Comparison of ENCODE assay signal across 8 cellular contexts in genomic region chr5:54217826-54218503, GRCh38.
DNase-seq lines count a peak whose midpoint lies in the region; ATAC-seq and TF ChIP-seq lines count a peak whose summit lies in the region.

No MANE protein-coding gene starts in this region.

- no peaks in the 10 kb centered on the region for H3K27me3 Mint-ChIP-seq in glutamatergic neuron (ENCODE audit: unreplicated experiment)

- H3K4me1 ChIP-seq in DND-41 (ENCODE audit: insufficient read depth, low read length) (no peaks in the 10 kb centered on the region), psoas muscle (no peaks in the 10 kb centered on the region)

- peak; percentile 32 for DNase-seq in DND-41
- peak; percentile 65 for DNase-seq in H4 (ENCODE audit: low spot score)
- peak; percentile 5 to 13 for DNase-seq in NCI-H1930 (lab: John Stamatoyannopoulos, UW)
- no peak for DNase-seq in glutamatergic neuron
- no peak for DNase-seq in psoas muscle

- no peak overlapping the region for H2AFZ ChIP-seq in DND-41 (ENCODE audit: low read depth, low read length)

- H3K4me3 ChIP-seq in DND-41 (ENCODE audit: low read depth in 1 of 2, low read length in 2 of 2) (no peak overlapping the region), psoas muscle (no peak overlapping the region)

- H4K20me1 ChIP-seq in DND-41 (ENCODE audit: insufficient read depth, low read length), result peaks cover 3% of the 10 kb centered on the region; the same call in 1 of the 2 replicates

- no peak overlapping the region for H3K4me2 ChIP-seq in DND-41 (ENCODE audit: insufficient read depth, low read length)

- TF ChIP-seq CTCF in DND-41 (IDR thresholded peaks at IDR 0.05; ENCODE audit: borderline replicate concordance, extremely low read depth, low read length, poor library complexity, severe bottlenecking) (peak; percentile 85), VCaP (conservative IDR thresholded peaks at IDR 0.05) (peak; percentile 89), glutamatergic neuron (IDR thresholded peaks at IDR 0.05; ENCODE audit: partially characterized antibody, unreplicated experiment) (peak; percentile 66), psoas muscle (IDR thresholded peaks at IDR 0.05) (peak; percentile 82)

- no peaks in the 10 kb centered on the region for H3K9me3 Mint-ChIP-seq in glutamatergic neuron (ENCODE audit: unreplicated experiment)

- no peak overlapping the region for H3K9ac ChIP-seq in DND-41 (ENCODE audit: low read depth, low read length)

- no peak overlapping the region for H3K27ac ChIP-seq in DND-41 (ENCODE audit: low read length)
- no peak overlapping the region for H3K27ac ChIP-seq in VCaP
- H3K27ac ChIP-seq in psoas muscle, result no peak overlapping the region

- no peak overlapping the region for H3K27ac Mint-ChIP-seq in glutamatergic neuron (ENCODE audit: unreplicated experiment)

- ATAC-seq in DND-41 (ENCODE audit: insufficient read depth, low read depth) (peak; percentile 84), psoas muscle (peak; percentile 62 to 85 (median 78)), HG02973 (IDR thresholded peaks at IDR 0.05; ENCODE audit: unreplicated experiment) (no peak), HG03139 (IDR thresholded peaks at IDR 0.05; ENCODE audit: unreplicated experiment) (no peak)

- H3K36me3 ChIP-seq in DND-41 (ENCODE audit: insufficient read depth, low read length) (no peaks in the 10 kb centered on the region), psoas muscle (ENCODE audit: insufficient read depth in 1 of 2, low read depth in 1 of 2) (no peaks in the 10 kb centered on the region)

- H3K27me3 ChIP-seq in DND-41 (ENCODE audit: insufficient read depth, low read length, poor library complexity) (no peaks in the 10 kb centered on the region), psoas muscle (ENCODE audit: insufficient read depth in 3 of 3, low read length in 2 of 3) (no peaks in the 10 kb centered on the region)

- intact Hi-C loops in psoas muscle (cut with DNase I), result loop anchor here (5.0 to 10.0 kb wide), 5 partner anchors 233 to 1273 kb away; partner anchors contain the start of gene FST (in 1 of the 2)

- H3K4me3 Mint-ChIP-seq in glutamatergic neuron (ENCODE audit: unreplicated experiment), result no peak overlapping the region

- no peaks in the 10 kb centered on the region for H3K9me3 ChIP-seq in DND-41 (ENCODE audit: insufficient read depth, low read length, severe bottlenecking)
- H3K9me3 ChIP-seq in psoas muscle, result no peaks in the 10 kb centered on the region

- no peaks in the 10 kb centered on the region for H3K79me2 ChIP-seq in DND-41 (ENCODE audit: insufficient read depth, low read length)

- no peaks in the 10 kb centered on the region for H3K36me3 Mint-ChIP-seq in glutamatergic neuron (ENCODE audit: unreplicated experiment)

- 45 to 58% (median 47%) methylated on average over 8 of the region's 8 CpGs for WGBS in psoas muscle, 3 donors

- H3K4me1 Mint-ChIP-seq in glutamatergic neuron (ENCODE audit: low read depth, unreplicated experiment), result peaks cover 29% of the 10 kb centered on the region

Comparison
In these comparisons a context has a peak if more than half of its experiments do, and no peak if none do; other contexts are left out.
1. ATAC-seq: peak in DND-41 (single experiment) and psoas muscle (4 of 4); none in HG02973 (single experiment) and HG03139 (single experiment).
2. DNase-seq: peak in DND-41 (single experiment), H4 (single experiment) and NCI-H1930 (2 of 2); none in glutamatergic neuron (single experiment) and psoas muscle (0 of 2).
3. Peak in every context shown above with its lines, with median percentiles within 50 percentile points of each other: CTCF ChIP-seq.